ENCODE assay signal across 8 cellular contexts in genomic region chr11:18395735-18396504, GRCh38. TPM values are rescaled to one million over a fixed set of nuclear protein-coding genes. Genes with fewer than 3 reads are reported as not detected.
DNase-seq lines count a peak whose midpoint lies in the region; ATAC-seq and TF ChIP-seq lines count a peak whose summit lies in the region.

No MANE protein-coding gene starts in this region.

- H3K36me3 Mint-ChIP-seq in dendritic cell treated with granulocyte-macrophage colony-stimulating factor and Interleukin-4, amounts not matched to agents 40 ng/mL and 50 ng/mL, for 4 days (ENCODE audit: low read depth): peaks cover 65% of the 10 kb centered on the region

- peak overlapping the region; percentile 99 for H3K27ac Mint-ChIP-seq in dendritic cell treated with granulocyte-macrophage colony-stimulating factor and Interleukin-4, amounts not matched to agents 40 ng/mL and 50 ng/mL, for 4 days

- DNase-seq in C1 segment of cervical spinal cord (lab: John Stamatoyannopoulos, UW) (peak; percentile 80 to 99 (median 94)), NCI-H748 (lab: John Stamatoyannopoulos, UW; ENCODE audit: unreplicated experiment) (peak; percentile 99), left lung (peak; percentile 99 to 100)
- peak; percentile 91 to 93 for DNase-seq in activated CD4-positive, alpha-beta T cell treated with anti-CD3 and anti-CD28 coated beads, Interleukin-2, amount 50 U/mL, for 24 hours (ENCODE audit: low read depth in 1 of 2, low spot score in 1 of 2)
- peak; percentile 91 for DNase-seq in stimulated activated CD4-positive, alpha-beta T cell treated with anti-CD3 and anti-CD28 coated beads, Interleukin-2, amount 100 ng/mL, for 4 hours (ENCODE audit: low read depth)

- no peaks in the 10 kb centered on the region for H3K9me3 ChIP-seq in left lung

- peaks cover 11% of the 10 kb centered on the region for H3K4me1 Mint-ChIP-seq in dendritic cell treated with granulocyte-macrophage colony-stimulating factor and Interleukin-4, amounts not matched to agents 40 ng/mL and 50 ng/mL, for 4 days (ENCODE audit: low read depth)

- intact Hi-C loops in dendritic cell treated with granulocyte-macrophage colony-stimulating factor and Interleukin-4, amounts not matched to agents 40 ng/mL and 50 ng/mL, for 4 days (cut with micrococcal nuclease): loop anchor here (2.0 to 5.0 kb wide), 3 partner anchors 34 to 131 kb away; partner anchors contain the start of genes GTF2H1, HPS5 and TSG101
- intact Hi-C loops in left lung (cut with DNase I): no loop called here

- H3K27me3 ChIP-seq in left lung: no peaks in the 10 kb centered on the region

- H3K36me3 ChIP-seq in left lung: peaks cover 0 to 46% of the 10 kb centered on the region in 2 donors

- peak overlapping the region; percentile 96 for H3K27ac ChIP-seq in left lung

- ATAC-seq in GM19372 (IDR thresholded peaks at IDR 0.05; ENCODE audit: low read depth, unreplicated experiment): peak; percentile 66
- ATAC-seq in HG03521 (IDR thresholded peaks at IDR 0.05; ENCODE audit: unreplicated experiment): peak; percentile 65
- ATAC-seq in left lung: peak; percentile 88

- no peak for TF ChIP-seq CTCF in left lung (IDR thresholded peaks at IDR 0.05)

- peaks cover 7 to 48% of the 10 kb centered on the region in 2 donors for H3K4me1 ChIP-seq in left lung

- H3K27me3 Mint-ChIP-seq in dendritic cell treated with granulocyte-macrophage colony-stimulating factor and Interleukin-4, amounts not matched to agents 40 ng/mL and 50 ng/mL, for 4 days: no peaks in the 10 kb centered on the region

- H3K4me3 ChIP-seq in left lung: peak overlapping the region; percentile 80 to 87

- H3K9me3 Mint-ChIP-seq in dendritic cell treated with granulocyte-macrophage colony-stimulating factor and Interleukin-4, amounts not matched to agents 40 ng/mL and 50 ng/mL, for 4 days: no peaks in the 10 kb centered on the region

- H3K4me3 Mint-ChIP-seq in dendritic cell treated with granulocyte-macrophage colony-stimulating factor and Interleukin-4, amounts not matched to agents 40 ng/mL and 50 ng/mL, for 4 days: peak overlapping the region; percentile 98

RNA-seq across cellular contexts. Expression of gene LDHA, which starts 1.6 kb away (rescaled TPM):
- total RNA-seq in left lung: 100 to 1,000 TPM; 288 to 550 TPM

RNA-seq across cellular contexts. Expression of gene LDHC, which starts 16.2 kb away (rescaled TPM):
- total RNA-seq in left lung: under 1 TPM in 1 of 2 donors, not detected in 1; 0.82 TPM

RNA-seq across cellular contexts. Expression of gene LDHAL6A, which starts 59.7 kb away (rescaled TPM):
- total RNA-seq in left lung: not detected

Comparison
In these comparisons a context has a peak if more than half of its experiments do, and no peak if none do; other contexts are left out.
1. Peak in every context shown above with its lines: DNase-seq, ATAC-seq, H3K4me3 ChIP-seq and H3K27ac ChIP-seq.